Comparison of ENCODE assay signal across 18 cellular contexts in genomic region chr6:77474286-77474956, GRCh38. TPM values are rescaled to one million over a fixed set of nuclear protein-coding genes. Genes with fewer than 3 reads are reported as not detected.
DNase-seq lines count a peak whose midpoint lies in the region; ATAC-seq lines count a peak whose summit lies in the region.
"Had no signal": no experiment of that assay in that cellular context is flagged by ENCODE, and none has a peak within 500 bp of the region (broad histone marks: within the 10 kb centered on the region; RNA-seq: fewer than 3 reads in every experiment).

No MANE protein-coding gene starts in this region.

- H3K27ac Mint-ChIP-seq in CD4-positive, alpha-beta memory T cell = peak overlapping the region in 4 of 7 donors; percentile 20 to 42 (median 30)
- no peak overlapping the region for H3K27ac Mint-ChIP-seq in central memory CD8-positive, alpha-beta T cell (ENCODE audit: low read depth)
- H3K27ac Mint-ChIP-seq: nephron progenitor cell had no signal

- no peak overlapping the region for H3K27ac ChIP-seq in CD4-positive, alpha-beta memory T cell (ENCODE audit: low read depth, low read length)
- H3K27ac ChIP-seq: foreskin keratinocyte, left ventricle myocardium inferior, RWPE1, tibial artery had no signal

- CTCF ChIA-PET in CD4-positive, alpha-beta memory T cell (lab: Charles Lee; ENCODE audit: partially characterized antibody) = no interaction called here

- H3K27me3 ChIP-seq in CD4-positive, alpha-beta memory T cell (ENCODE audit: insufficient read depth, low read length) = no peaks in the 10 kb centered on the region
- H3K27me3 ChIP-seq: foreskin keratinocyte, tibial artery had no signal

- no peak for ATAC-seq in central memory CD8-positive, alpha-beta T cell (replicated peaks; ENCODE audit: extremely low read depth, poor library complexity, severe bottlenecking)
- ATAC-seq in HG03432 (IDR thresholded peaks at IDR 0.05; ENCODE audit: unreplicated experiment) = no peak
- ATAC-seq in HG03095 (IDR thresholded peaks at IDR 0.05; ENCODE audit: unreplicated experiment) = no peak
- ATAC-seq: foreskin keratinocyte had no signal

- no peaks in the 10 kb centered on the region for H3K36me3 ChIP-seq in CD4-positive, alpha-beta memory T cell (ENCODE audit: insufficient read depth, low read length)
- H3K36me3 ChIP-seq: left ventricle myocardium inferior, tibial artery had no signal

- H3K4me3 ChIP-seq in CD4-positive, alpha-beta memory T cell (ENCODE audit: low read length in 2 of 2) = no peak overlapping the region
- H3K4me3 ChIP-seq: left ventricle myocardium inferior, tibial artery had no signal

- H3K4me1 ChIP-seq in CD4-positive, alpha-beta memory T cell (ENCODE audit: insufficient read depth, low read length) = no peaks in the 10 kb centered on the region
- H3K4me1 ChIP-seq: foreskin keratinocyte, left ventricle myocardium inferior, tibial artery had no signal

- intact Hi-C loops in CD4-positive, alpha-beta memory T cell (cut with micrococcal nuclease) = no loop called here

- DNase-seq in CD4-positive, alpha-beta memory T cell = no peak
- DNase-seq in EH (ENCODE audit: low read depth) (peak; percentile 14), M059J (ENCODE audit: low read depth) (peak; percentile 69), kidney tubule cell (ENCODE audit: low spot score) (no peak)
- no peak for DNase-seq in central memory CD8-positive, alpha-beta T cell (ENCODE audit: low spot score in 2 of 2)
- DNase-seq: activated CD4-positive, alpha-beta T cell treated with anti-CD3 and anti-CD28 coated beads, Interleukin-2, amount 50 U/mL, for 1 hour; activated gamma-delta T cell treated with Interleukin-2 at 50 U/mL for 16 hours; effector CD8-positive, alpha-beta T cell; foreskin keratinocyte; left ventricle myocardium inferior; NCI-H187 treated with DMSO at 0.1 percent for 48 hours; NCI-H69; nephron progenitor cell; tibial artery had no signal

- no peaks in the 10 kb centered on the region for H3K27me3 Mint-ChIP-seq in CD4-positive, alpha-beta memory T cell
- no peaks in the 10 kb centered on the region for H3K27me3 Mint-ChIP-seq in central memory CD8-positive, alpha-beta T cell
- H3K27me3 Mint-ChIP-seq: CD4-positive, CD25-positive, alpha-beta regulatory T cell had no signal

- peaks cover 0 to 2% (median 0%) of the 10 kb centered on the region in 8 donors for H3K9me3 Mint-ChIP-seq in CD4-positive, alpha-beta memory T cell
- H3K9me3 Mint-ChIP-seq in central memory CD8-positive, alpha-beta T cell = no peaks in the 10 kb centered on the region

- H3K9me3 ChIP-seq in CD4-positive, alpha-beta memory T cell (ENCODE audit: control insufficient read depth in 1 of 2, low read length in 2 of 2) = no peaks in the 10 kb centered on the region
- H3K9me3 ChIP-seq: tibial artery had no signal

- POLR2A ChIA-PET in CD4-positive, alpha-beta memory T cell (lab: Charles Lee; ENCODE audit: partially characterized antibody) = no interaction called here

- no peaks in the 10 kb centered on the region for H3K36me3 Mint-ChIP-seq in CD4-positive, alpha-beta memory T cell
- peaks cover 2% of the 10 kb centered on the region for H3K36me3 Mint-ChIP-seq in central memory CD8-positive, alpha-beta T cell (ENCODE audit: insufficient read depth)
- H3K36me3 Mint-ChIP-seq: CD4-positive, CD25-positive, alpha-beta regulatory T cell had no signal

- H3K4me1 Mint-ChIP-seq in CD4-positive, alpha-beta memory T cell = peaks cover 10 to 16% (median 14%) of the 10 kb centered on the region in 4 donors
- H3K4me1 Mint-ChIP-seq in central memory CD8-positive, alpha-beta T cell = peaks cover 9% of the 10 kb centered on the region
- H3K4me1 Mint-ChIP-seq: nephron progenitor cell had no signal

- H3K4me3 Mint-ChIP-seq in CD4-positive, alpha-beta memory T cell = peak overlapping the region; percentile 45 to 81 (median 70)
- H3K4me3 Mint-ChIP-seq in central memory CD8-positive, alpha-beta T cell = peak overlapping the region; percentile 66
- H3K4me3 Mint-ChIP-seq: nephron progenitor cell had no signal

RNA-seq across cellular contexts. Expression of gene HTR1B, which starts 11.1 kb away (rescaled TPM):
- total RNA-seq in CD4-positive, alpha-beta memory T cell = not detected
- polyA plus RNA-seq in CD4-positive, alpha-beta memory T cell = not detected
- total RNA-seq in M059J (2014; rRNA removed; shearing (Covaris generic)) = not detected in 2 replicates
- total RNA-seq: CD4-positive, CD25-positive, alpha-beta regulatory T cell; left ventricle myocardium inferior had no signal
- polyA plus RNA-seq: CD4-positive, CD25-positive, alpha-beta regulatory T cell had no signal

Comparison
In these comparisons a context has a peak if more than half of its experiments do, and no peak if none do; other contexts are left out.
1. DNase-seq: peak in EH (single experiment) and M059J (single experiment); none in CD4-positive, alpha-beta memory T cell (0 of 5), central memory CD8-positive, alpha-beta T cell (0 of 2) and kidney tubule cell (single experiment).